ENCODE assay signal across 1 cellular context in genomic region chr11:27467181-27467913, GRCh38.
TF ChIP-seq lines count a peak whose summit lies in the region.

No MANE protein-coding gene starts in this region.

TF ChIP-seq in HepG2, 621 proteins besides CTCF, POLR2A, EP300 and RAD21 (continues in another document):
- TF ChIP-seq CREM (IDR thresholded peaks at IDR 0.05), result peak; percentile 40; the same call in 1 of the 2 replicates
- no peak for TF ChIP-seq CREM (CRISPR knock-in tag; IDR thresholded peaks at IDR 0.05)
- TF ChIP-seq RELA (CRISPR knock-in tag; IDR thresholded peaks at IDR 0.05), result no peak
- no peak for TF ChIP-seq PPARG (CRISPR knock-in tag; conservative IDR thresholded peaks at IDR 0.05)
- no peak for TF ChIP-seq CENPX (CRISPR knock-in tag; IDR thresholded peaks at IDR 0.05)
- TF ChIP-seq, protein P1, sequence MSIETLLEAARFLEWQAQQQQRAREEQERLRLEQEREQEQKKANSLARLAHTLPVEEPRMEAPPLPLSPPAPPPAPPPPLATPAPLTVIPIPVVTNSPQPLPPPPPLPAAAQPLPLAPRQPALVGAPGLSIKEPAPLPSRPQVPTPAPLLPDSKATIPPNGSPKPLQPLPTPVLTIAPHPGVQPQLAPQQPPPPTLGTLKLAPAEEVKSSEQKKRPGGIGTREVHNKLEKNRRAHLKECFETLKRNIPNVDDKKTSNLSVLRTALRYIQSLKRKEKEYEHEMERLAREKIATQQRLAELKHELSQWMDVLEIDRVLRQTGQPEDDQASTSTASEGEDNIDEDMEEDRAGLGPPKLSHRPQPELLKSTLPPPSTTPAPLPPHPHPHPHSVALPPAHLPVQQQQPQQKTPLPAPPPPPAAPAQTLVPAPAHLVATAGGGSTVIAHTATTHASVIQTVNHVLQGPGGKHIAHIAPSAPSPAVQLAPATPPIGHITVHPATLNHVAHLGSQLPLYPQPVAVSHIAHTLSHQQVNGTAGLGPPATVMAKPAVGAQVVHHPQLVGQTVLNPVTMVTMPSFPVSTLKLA (IDR thresholded peaks at IDR 0.05), result no peak
- TF ChIP-seq RFX5 (IDR thresholded peaks at IDR 0.05; ENCODE audit: low read depth, low read length), result no peak
- TF ChIP-seq RFXANK (CRISPR knock-in tag; IDR thresholded peaks at IDR 0.05), result no peak
- peak; percentile 97 for TF ChIP-seq ZNF652 (CRISPR knock-in tag; IDR thresholded peaks at IDR 0.05; ENCODE audit: borderline replicate concordance, low read depth)
- TF ChIP-seq, protein P2, sequence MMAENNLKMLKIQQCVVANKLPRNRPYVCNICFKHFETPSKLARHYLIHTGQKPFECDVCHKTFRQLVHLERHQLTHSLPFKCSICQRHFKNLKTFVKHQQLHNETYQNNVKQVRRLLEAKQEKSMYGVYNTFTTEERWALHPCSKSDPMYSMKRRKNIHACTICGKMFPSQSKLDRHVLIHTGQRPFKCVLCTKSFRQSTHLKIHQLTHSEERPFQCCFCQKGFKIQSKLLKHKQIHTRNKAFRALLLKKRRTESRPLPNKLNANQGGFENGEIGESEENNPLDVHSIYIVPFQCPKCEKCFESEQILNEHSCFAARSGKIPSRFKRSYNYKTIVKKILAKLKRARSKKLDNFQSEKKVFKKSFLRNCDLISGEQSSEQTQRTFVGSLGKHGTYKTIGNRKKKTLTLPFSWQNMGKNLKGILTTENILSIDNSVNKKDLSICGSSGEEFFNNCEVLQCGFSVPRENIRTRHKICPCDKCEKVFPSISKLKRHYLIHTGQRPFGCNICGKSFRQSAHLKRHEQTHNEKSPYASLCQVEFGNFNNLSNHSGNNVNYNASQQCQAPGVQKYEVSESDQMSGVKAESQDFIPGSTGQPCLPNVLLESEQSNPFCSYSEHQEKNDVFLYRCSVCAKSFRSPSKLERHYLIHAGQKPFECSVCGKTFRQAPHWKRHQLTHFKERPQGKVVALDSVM (CRISPR knock-in tag; IDR thresholded peaks at IDR 0.05), result peak; percentile 54; the same call in 1 of the 2 replicates
- TF ChIP-seq NCOA2 (CRISPR knock-in tag; IDR thresholded peaks at IDR 0.05), result peak; percentile 63
- TF ChIP-seq, protein P3, sequence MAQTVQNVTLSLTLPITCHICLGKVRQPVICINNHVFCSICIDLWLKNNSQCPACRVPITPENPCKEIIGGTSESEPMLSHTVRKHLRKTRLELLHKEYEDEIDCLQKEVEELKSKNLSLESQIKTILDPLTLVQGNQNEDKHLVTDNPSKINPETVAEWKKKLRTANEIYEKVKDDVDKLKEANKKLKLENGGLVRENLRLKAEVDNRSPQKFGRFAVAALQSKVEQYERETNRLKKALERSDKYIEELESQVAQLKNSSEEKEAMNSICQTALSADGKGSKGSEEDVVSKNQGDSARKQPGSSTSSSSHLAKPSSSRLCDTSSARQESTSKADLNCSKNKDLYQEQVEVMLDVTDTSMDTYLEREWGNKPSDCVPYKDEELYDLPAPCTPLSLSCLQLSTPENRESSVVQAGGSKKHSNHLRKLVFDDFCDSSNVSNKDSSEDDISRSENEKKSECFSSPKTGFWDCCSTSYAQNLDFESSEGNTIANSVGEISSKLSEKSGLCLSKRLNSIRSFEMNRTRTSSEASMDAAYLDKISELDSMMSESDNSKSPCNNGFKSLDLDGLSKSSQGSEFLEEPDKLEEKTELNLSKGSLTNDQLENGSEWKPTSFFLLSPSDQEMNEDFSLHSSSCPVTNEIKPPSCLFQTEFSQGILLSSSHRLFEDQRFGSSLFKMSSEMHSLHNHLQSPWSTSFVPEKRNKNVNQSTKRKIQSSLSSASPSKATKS (CRISPR knock-in tag; IDR thresholded peaks at IDR 0.05), result no peak
- peak; percentile 15; the same call in 1 of the 2 replicates for TF ChIP-seq MIXL1 (CRISPR knock-in tag; IDR thresholded peaks at IDR 0.05)
- peak; percentile 50 for TF ChIP-seq FOXA3 (CRISPR knock-in tag; IDR thresholded peaks at IDR 0.05)
- TF ChIP-seq, protein P4, sequence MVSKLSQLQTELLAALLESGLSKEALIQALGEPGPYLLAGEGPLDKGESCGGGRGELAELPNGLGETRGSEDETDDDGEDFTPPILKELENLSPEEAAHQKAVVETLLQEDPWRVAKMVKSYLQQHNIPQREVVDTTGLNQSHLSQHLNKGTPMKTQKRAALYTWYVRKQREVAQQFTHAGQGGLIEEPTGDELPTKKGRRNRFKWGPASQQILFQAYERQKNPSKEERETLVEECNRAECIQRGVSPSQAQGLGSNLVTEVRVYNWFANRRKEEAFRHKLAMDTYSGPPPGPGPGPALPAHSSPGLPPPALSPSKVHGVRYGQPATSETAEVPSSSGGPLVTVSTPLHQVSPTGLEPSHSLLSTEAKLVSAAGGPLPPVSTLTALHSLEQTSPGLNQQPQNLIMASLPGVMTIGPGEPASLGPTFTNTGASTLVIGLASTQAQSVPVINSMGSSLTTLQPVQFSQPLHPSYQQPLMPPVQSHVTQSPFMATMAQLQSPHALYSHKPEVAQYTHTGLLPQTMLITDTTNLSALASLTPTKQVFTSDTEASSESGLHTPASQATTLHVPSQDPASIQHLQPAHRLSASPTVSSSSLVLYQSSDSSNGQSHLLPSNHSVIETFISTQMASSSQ (IDR thresholded peaks at IDR 0.05; ENCODE audit: low read depth), result peak; percentile 94
- TF ChIP-seq, protein P4 (CRISPR knock-in tag; IDR thresholded peaks at IDR 0.05; ENCODE audit: borderline replicate concordance), result peak; percentile 93
- peak; percentile 71 for TF ChIP-seq MED1 (CRISPR knock-in tag; IDR thresholded peaks at IDR 0.05)
- TF ChIP-seq, protein P5, sequence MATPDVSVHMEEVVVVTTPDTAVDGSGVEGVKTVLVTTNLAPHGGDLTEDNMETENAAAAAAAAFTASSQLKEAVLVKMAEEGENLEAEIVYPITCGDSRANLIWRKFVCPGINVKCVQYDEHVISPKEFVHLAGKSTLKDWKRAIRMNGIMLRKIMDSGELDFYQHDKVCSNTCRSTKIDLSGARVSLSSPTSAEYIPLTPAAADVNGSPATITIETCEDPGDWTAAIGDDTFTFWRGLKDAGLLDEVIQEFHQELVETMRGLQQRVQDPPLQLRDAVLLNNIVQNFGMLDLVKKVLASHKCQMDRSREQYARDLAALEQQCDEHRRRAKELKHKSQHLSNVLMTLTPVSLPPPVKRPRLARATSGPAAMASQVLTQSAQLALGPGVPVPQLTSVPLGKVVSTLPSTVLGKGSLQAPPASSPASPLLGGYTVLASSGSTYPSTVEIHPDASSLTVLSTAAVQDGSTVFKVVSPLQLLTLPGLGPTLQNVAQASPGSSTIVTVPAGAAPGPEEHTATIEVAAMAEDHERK (CRISPR knock-in tag; IDR thresholded peaks at IDR 0.05; ENCODE audit: low read depth), result no peak
- TF ChIP-seq SMYD3 (CRISPR knock-in tag; IDR thresholded peaks at IDR 0.05), result 0 out of 2 replicates have a peak, but pooled peaks have one; percentile 74
- TF ChIP-seq CHD4 (IDR thresholded peaks at IDR 0.05; ENCODE audit: borderline replicate concordance, low read length), result 0 out of 2 replicates have a peak, but pooled peaks have one; percentile 66
- TF ChIP-seq ELF3 (CRISPR knock-in tag; IDR thresholded peaks at IDR 0.05), result 0 out of 2 replicates have a peak, but pooled peaks have one; percentile 40
- no peak for TF ChIP-seq POGZ (CRISPR knock-in tag; IDR thresholded peaks at IDR 0.05)
- TF ChIP-seq RBFOX2 (IDR thresholded peaks at IDR 0.05; ENCODE audit: low read depth, low read length), result peak; percentile 46; the same call in 1 of the 2 replicates
- TF ChIP-seq RARA (CRISPR knock-in tag; IDR thresholded peaks at IDR 0.05), result peak; percentile 50
- peak; percentile 70 for TF ChIP-seq PAXIP1 (CRISPR knock-in tag; conservative IDR thresholded peaks at IDR 0.05)
- TF ChIP-seq ZSCAN25 (CRISPR knock-in tag; IDR thresholded peaks at IDR 0.05), result no peak
- peak; percentile 71; the same call in 1 of the 2 replicates for TF ChIP-seq NFIC (IDR thresholded peaks at IDR 0.05; ENCODE audit: low read length)
- TF ChIP-seq FOXJ3 (CRISPR knock-in tag; IDR thresholded peaks at IDR 0.05; ENCODE audit: borderline replicate concordance), result no peak; the same call in 1 of the 2 replicates
- TF ChIP-seq ZNF484 (CRISPR knock-in tag; IDR thresholded peaks at IDR 0.05; ENCODE audit: borderline replicate concordance, low read depth), result no peak
- TF ChIP-seq ZNF234 (CRISPR knock-in tag; conservative IDR thresholded peaks at IDR 0.05), result no peak
- TF ChIP-seq ZNF430 (CRISPR knock-in tag; IDR thresholded peaks at IDR 0.05), result no peak
- peak; percentile 73; the same call in 1 of the 2 replicates for TF ChIP-seq ARID3A (IDR thresholded peaks at IDR 0.05; ENCODE audit: low read depth, low read length)
- TF ChIP-seq RXRB (CRISPR knock-in tag; IDR thresholded peaks at IDR 0.05; ENCODE audit: borderline replicate concordance), result no peak; the same call in 1 of the 2 replicates
- TF ChIP-seq ZNF460 (CRISPR knock-in tag; IDR thresholded peaks at IDR 0.05; ENCODE audit: borderline replicate concordance), result peak; percentile 90
- TF ChIP-seq NFE2 (CRISPR knock-in tag; IDR thresholded peaks at IDR 0.05), result no peak
- no peak for TF ChIP-seq RFXAP (CRISPR knock-in tag; IDR thresholded peaks at IDR 0.05; ENCODE audit: borderline replicate concordance)
- TF ChIP-seq FOXP4 (CRISPR knock-in tag; IDR thresholded peaks at IDR 0.05), result peak; percentile 78
- peak; percentile 57; the same call in 1 of the 2 replicates for TF ChIP-seq SOX5 (CRISPR knock-in tag; IDR thresholded peaks at IDR 0.05; ENCODE audit: borderline replicate concordance)
